1 cellular context compared by ENCODE assay signal in genomic region chr4:8384397-8385060, GRCh38.
A peak's percentile ranks its signal among the peaks of the same experiment; 100 is the strongest.
TF ChIP-seq lines count a peak whose summit lies in the region.

No MANE protein-coding gene starts in this region.

TF ChIP-seq in K562, 482 proteins besides CTCF, POLR2A, EP300 and RAD21:
- TF ChIP-seq ZNF263 (CRISPR knock-in tag; IDR thresholded peaks at IDR 0.05; ENCODE audit: borderline replicate concordance) (peak; percentile 38), FOSL1 (tag; conservative IDR thresholded peaks at IDR 0.05) (no peak)
TF ChIP-seq in K562: peak in this region for 1.
